Comparison of ENCODE assay signal across 1 cellular context in the genomic region with DNA sequence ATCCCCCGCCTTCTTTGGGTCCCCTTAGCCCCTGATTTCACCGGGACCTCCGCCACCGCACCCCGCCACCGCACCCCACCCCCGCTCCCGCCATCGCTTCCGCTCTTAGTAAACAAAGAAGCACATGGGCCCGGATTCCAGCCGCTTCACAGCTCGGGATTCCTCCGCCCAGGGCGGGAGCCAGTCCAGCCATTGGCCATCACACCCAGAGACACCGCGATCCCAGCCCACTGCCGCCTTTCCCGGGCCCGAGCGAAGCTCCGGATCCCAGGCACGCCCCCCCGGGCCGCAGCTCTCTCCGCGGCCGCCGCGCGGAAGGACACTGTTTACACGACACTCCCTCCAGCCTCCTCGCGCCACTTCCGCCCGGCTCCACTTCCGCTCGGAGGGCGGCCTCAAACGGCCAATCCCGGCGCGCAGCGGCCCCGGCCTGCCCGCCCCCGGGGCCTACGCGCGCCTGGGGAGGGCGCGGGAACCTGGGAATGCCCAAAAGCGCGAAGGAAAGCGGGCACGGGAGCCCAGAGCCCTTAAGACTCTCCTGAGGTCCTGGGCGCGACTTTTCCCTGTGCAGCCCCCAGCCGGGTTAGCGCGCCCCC.
TF ChIP-seq lines count a peak whose summit lies in the region.

No MANE protein-coding gene starts in this region.

TF ChIP-seq in HepG2, 621 proteins besides CTCF, POLR2A, EP300 and RAD21 (continued from another document and continues in another):
- TF ChIP-seq, protein P1, sequence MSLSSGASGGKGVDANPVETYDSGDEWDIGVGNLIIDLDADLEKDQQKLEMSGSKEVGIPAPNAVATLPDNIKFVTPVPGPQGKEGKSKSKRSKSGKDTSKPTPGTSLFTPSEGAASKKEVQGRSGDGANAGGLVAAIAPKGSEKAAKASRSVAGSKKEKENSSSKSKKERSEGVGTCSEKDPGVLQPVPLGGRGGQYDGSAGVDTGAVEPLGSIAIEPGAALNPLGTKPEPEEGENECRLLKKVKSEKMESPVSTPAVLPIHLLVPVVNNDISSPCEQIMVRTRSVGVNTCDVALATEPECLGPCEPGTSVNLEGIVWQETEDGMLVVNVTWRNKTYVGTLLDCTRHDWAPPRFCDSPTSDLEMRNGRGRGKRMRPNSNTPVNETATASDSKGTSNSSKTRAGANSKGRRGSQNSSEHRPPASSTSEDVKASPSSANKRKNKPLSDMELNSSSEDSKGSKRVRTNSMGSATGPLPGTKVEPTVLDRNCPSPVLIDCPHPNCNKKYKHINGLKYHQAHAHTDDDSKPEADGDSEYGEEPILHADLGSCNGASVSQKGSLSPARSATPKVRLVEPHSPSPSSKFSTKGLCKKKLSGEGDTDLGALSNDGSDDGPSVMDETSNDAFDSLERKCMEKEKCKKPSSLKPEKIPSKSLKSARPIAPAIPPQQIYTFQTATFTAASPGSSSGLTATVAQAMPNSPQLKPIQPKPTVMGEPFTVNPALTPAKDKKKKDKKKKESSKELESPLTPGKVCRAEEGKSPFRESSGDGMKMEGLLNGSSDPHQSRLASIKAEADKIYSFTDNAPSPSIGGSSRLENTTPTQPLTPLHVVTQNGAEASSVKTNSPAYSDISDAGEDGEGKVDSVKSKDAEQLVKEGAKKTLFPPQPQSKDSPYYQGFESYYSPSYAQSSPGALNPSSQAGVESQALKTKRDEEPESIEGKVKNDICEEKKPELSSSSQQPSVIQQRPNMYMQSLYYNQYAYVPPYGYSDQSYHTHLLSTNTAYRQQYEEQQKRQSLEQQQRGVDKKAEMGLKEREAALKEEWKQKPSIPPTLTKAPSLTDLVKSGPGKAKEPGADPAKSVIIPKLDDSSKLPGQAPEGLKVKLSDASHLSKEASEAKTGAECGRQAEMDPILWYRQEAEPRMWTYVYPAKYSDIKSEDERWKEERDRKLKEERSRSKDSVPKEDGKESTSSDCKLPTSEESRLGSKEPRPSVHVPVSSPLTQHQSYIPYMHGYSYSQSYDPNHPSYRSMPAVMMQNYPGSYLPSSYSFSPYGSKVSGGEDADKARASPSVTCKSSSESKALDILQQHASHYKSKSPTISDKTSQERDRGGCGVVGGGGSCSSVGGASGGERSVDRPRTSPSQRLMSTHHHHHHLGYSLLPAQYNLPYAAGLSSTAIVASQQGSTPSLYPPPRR (CRISPR knock-in tag; IDR thresholded peaks at IDR 0.05; ENCODE audit: borderline replicate concordance), result peak; percentile 26
- TF ChIP-seq KDM3A (CRISPR knock-in tag; IDR thresholded peaks at IDR 0.05; ENCODE audit: low read depth) (0 out of 2 replicates have a peak, but pooled peaks have one; percentile 49), ZZZ3 (CRISPR knock-in tag; IDR thresholded peaks at IDR 0.05; ENCODE audit: borderline replicate concordance) (peak; percentile 87; the same call in 1 of the 2 replicates), ZNF589 (CRISPR knock-in tag; conservative IDR thresholded peaks at IDR 0.05) (no peak), ZNF160 (CRISPR knock-in tag; IDR thresholded peaks at IDR 0.05) (peak; percentile 30; the same call in 1 of the 2 replicates), ZNF3 (CRISPR knock-in tag; IDR thresholded peaks at IDR 0.05) (no peak), NCOA5 (CRISPR knock-in tag; IDR thresholded peaks at IDR 0.05) (no peak), SP1 (IDR thresholded peaks at IDR 0.05) (no peak), SP1 (CRISPR knock-in tag; IDR thresholded peaks at IDR 0.05) (peak; percentile 79), EED (CRISPR knock-in tag; IDR thresholded peaks at IDR 0.05) (peak; percentile 75; the same call in 1 of the 2 replicates), ZNF367 (CRISPR knock-in tag; IDR thresholded peaks at IDR 0.05; ENCODE audit: borderline replicate concordance) (no peak), ZSCAN25 (CRISPR knock-in tag; IDR thresholded peaks at IDR 0.05) (peak; percentile 45; the same call in 1 of the 2 replicates), RNF2 (conservative IDR thresholded peaks at IDR 0.05; ENCODE audit: low read depth) (peak; percentile 54; the same call in 1 of the 2 replicates), KMT2B (CRISPR knock-in tag; IDR thresholded peaks at IDR 0.05) (peak; percentile 77), KAT8 (CRISPR knock-in tag; IDR thresholded peaks at IDR 0.05) (peak; percentile 96), ZNF775 (CRISPR knock-in tag; IDR thresholded peaks at IDR 0.05; ENCODE audit: borderline replicate concordance) (no peak), ZSCAN20 (CRISPR knock-in tag; IDR thresholded peaks at IDR 0.05; ENCODE audit: borderline replicate concordance) (no peak), U2AF1 (optimal IDR thresholded peaks at IDR 0.05; ENCODE audit: low read depth, low read length) (peak; percentile 41), REPIN1 (CRISPR knock-in tag; IDR thresholded peaks at IDR 0.05; ENCODE audit: borderline replicate concordance, low read depth) (peak; percentile 66; the same call in 1 of the 2 replicates), EEA1 (CRISPR knock-in tag; IDR thresholded peaks at IDR 0.05; ENCODE audit: borderline replicate concordance) (peak; percentile 60; the same call in 1 of the 2 replicates), ONECUT2 (CRISPR knock-in tag; IDR thresholded peaks at IDR 0.05) (no peak), NR3C1 (CRISPR knock-in tag; IDR thresholded peaks at IDR 0.05) (no peak), RFX3 (CRISPR knock-in tag; IDR thresholded peaks at IDR 0.05) (no peak), NPAS2 (CRISPR knock-in tag; IDR thresholded peaks at IDR 0.05; ENCODE audit: borderline replicate concordance) (no peak), ZNF891 (CRISPR knock-in tag; IDR thresholded peaks at IDR 0.05) (peak; percentile 65; the same call in 1 of the 2 replicates), RAD51 (IDR thresholded peaks at IDR 0.05; ENCODE audit: borderline replicate concordance) (no peak), HCFC1 (IDR thresholded peaks at IDR 0.05; ENCODE audit: low read depth, low read length) (peak; percentile 43; the same call in 1 of the 2 replicates), ZEB1 (IDR thresholded peaks at IDR 0.05; ENCODE audit: insufficient replicate concordance, low read depth) (peak; percentile 64), ZIK1 (CRISPR knock-in tag; IDR thresholded peaks at IDR 0.05; ENCODE audit: borderline replicate concordance, low read depth) (peak; percentile 34; the same call in 1 of the 2 replicates)
- TF ChIP-seq, protein P2, sequence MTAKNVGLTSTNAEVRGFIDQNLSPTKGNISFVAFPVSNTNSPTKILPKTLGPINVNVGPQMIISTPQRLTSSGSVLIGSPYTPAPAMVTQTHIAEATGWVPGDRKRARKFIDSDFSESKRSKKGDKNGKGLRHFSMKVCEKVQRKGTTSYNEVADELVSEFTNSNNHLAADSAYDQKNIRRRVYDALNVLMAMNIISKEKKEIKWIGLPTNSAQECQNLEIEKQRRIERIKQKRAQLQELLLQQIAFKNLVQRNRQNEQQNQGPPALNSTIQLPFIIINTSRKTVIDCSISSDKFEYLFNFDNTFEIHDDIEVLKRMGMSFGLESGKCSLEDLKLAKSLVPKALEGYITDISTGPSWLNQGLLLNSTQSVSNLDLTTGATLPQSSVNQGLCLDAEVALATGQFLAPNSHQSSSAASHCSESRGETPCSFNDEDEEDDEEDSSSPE (CRISPR knock-in tag; IDR thresholded peaks at IDR 0.05), result peak; percentile 89
- TF ChIP-seq, protein P3, sequence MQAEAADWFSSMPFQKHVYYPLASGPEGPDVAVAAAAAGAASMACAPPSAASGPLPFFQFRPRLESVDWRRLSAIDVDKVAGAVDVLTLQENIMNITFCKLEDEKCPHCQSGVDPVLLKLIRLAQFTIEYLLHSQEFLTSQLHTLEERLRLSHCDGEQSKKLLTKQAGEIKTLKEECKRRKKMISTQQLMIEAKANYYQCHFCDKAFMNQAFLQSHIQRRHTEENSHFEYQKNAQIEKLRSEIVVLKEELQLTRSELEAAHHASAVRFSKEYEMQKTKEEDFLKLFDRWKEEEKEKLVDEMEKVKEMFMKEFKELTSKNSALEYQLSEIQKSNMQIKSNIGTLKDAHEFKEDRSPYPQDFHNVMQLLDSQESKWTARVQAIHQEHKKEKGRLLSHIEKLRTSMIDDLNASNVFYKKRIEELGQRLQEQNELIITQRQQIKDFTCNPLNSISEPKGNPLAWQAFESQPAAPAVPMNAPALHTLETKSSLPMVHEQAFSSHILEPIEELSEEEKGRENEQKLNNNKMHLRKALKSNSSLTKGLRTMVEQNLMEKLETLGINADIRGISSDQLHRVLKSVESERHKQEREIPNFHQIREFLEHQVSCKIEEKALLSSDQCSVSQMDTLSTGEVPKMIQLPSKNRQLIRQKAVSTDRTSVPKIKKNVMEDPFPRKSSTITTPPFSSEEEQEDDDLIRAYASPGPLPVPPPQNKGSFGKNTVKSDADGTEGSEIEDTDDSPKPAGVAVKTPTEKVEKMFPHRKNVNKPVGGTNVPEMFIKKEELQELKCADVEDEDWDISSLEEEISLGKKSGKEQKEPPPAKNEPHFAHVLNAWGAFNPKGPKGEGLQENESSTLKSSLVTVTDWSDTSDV (CRISPR knock-in tag; IDR thresholded peaks at IDR 0.05), result no peak
- TF ChIP-seq, protein P4, sequence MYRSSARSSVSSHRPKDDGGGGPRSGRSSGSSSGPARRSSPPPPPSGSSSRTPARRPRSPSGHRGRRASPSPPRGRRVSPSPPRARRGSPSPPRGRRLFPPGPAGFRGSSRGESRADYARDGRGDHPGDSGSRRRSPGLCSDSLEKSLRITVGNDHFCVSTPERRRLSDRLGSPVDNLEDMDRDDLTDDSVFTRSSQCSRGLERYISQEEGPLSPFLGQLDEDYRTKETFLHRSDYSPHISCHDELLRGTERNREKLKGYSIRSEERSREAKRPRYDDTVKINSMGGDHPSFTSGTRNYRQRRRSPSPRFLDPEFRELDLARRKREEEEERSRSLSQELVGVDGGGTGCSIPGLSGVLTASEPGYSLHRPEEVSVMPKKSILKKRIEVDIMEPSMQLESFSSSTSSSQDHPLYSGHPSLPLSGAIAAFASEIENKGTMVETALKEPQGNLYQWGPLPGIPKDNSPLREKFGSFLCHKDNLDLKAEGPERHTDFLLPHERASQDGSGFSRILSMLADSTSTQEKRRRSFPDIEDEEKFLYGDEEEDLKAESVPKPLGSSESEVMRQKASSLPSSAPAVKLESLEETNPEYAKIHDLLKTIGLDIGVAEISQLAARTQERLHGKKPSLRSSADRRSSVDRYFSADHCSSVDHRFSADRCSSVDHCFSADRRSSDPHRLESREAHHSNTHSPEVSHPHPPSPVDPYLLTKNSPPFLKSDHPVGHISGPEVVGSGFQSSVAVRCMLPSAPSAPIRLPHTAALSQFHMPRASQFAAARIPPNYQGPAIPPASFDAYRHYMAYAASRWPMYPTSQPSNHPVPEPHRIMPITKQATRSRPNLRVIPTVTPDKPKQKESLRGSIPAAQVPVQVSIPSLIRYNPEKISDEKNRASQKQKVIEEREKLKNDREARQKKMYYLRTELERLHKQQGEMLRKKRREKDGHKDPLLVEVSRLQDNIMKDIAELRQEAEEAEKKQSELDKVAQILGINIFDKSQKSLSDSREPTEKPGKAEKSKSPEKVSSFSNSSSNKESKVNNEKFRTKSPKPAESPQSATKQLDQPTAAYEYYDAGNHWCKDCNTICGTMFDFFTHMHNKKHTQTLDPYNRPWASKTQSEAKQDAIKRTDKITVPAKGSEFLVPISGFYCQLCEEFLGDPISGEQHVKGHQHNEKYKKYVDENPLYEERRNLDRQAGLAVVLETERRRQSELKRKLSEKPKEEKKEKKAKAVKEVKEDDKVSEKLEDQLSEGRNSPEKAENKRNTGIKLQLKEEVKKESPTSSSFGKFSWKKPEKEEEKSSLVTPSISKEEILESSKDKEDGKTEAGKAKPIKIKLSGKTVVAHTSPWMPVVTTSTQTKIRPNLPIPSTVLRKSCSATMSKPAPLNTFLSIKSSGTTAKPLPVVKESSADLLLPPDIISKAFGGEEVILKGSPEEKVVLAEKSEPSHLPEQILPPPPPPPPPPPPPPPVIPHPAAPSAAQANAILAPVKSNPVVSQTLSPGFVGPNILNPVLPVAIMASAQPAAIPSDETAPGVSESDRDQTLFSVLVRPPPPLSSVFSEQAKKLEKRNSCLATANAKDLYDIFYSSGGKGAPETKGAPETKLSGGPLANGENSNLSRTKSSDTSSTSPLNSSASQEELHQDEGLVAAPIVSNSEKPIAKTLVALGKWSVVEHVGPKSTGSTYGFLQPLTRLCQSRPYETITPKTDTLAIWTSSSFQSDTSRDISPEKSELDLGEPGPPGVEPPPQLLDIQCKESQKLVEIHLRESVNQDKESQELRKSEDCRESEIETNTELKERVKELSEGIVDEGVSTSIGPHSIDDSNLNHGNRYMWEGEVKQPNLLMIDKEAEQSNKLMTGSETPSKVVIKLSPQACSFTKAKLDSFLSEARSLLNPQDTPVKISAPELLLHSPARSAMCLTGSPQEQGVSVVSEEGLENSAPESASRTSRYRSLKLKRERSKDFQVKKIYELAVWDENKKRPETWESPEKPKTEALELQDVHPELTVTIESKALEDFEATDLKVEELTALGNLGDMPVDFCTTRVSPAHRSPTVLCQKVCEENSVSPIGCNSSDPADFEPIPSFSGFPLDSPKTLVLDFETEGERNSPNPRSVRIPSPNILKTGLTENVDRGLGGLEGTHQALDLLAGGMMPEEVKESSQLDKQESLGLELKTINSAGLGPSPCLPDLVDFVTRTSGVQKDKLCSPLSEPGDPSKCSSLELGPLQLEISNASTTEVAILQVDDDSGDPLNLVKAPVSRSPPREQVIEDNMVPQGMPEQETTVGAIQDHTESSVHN (CRISPR knock-in tag; IDR thresholded peaks at IDR 0.05), result no peak
- TF ChIP-seq, protein P5, sequence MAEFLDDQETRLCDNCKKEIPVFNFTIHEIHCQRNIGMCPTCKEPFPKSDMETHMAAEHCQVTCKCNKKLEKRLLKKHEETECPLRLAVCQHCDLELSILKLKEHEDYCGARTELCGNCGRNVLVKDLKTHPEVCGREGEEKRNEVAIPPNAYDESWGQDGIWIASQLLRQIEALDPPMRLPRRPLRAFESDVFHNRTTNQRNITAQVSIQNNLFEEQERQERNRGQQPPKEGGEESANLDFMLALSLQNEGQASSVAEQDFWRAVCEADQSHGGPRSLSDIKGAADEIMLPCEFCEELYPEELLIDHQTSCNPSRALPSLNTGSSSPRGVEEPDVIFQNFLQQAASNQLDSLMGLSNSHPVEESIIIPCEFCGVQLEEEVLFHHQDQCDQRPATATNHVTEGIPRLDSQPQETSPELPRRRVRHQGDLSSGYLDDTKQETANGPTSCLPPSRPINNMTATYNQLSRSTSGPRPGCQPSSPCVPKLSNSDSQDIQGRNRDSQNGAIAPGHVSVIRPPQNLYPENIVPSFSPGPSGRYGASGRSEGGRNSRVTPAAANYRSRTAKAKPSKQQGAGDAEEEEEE (CRISPR knock-in tag; IDR thresholded peaks at IDR 0.05; ENCODE audit: borderline replicate concordance), result peak; percentile 77; the same call in 1 of the 2 replicates
- TF ChIP-seq, protein P6, sequence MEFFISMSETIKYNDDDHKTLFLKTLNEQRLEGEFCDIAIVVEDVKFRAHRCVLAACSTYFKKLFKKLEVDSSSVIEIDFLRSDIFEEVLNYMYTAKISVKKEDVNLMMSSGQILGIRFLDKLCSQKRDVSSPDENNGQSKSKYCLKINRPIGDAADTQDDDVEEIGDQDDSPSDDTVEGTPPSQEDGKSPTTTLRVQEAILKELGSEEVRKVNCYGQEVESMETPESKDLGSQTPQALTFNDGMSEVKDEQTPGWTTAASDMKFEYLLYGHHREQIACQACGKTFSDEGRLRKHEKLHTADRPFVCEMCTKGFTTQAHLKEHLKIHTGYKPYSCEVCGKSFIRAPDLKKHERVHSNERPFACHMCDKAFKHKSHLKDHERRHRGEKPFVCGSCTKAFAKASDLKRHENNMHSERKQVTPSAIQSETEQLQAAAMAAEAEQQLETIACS (CRISPR knock-in tag; IDR thresholded peaks at IDR 0.05), result peak; percentile 11; the same call in 1 of the 2 replicates
- TF ChIP-seq, protein P7, sequence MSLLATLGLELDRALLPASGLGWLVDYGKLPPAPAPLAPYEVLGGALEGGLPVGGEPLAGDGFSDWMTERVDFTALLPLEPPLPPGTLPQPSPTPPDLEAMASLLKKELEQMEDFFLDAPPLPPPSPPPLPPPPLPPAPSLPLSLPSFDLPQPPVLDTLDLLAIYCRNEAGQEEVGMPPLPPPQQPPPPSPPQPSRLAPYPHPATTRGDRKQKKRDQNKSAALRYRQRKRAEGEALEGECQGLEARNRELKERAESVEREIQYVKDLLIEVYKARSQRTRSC (CRISPR knock-in tag; IDR thresholded peaks at IDR 0.05; ENCODE audit: low read depth), result 0 out of 2 replicates have a peak, but pooled peaks have one; percentile 68
